ENCODE assay signal across 9 cellular contexts in genomic region chr11:69010361-69010891, GRCh38. TPM values are rescaled to one million over a fixed set of nuclear protein-coding genes. Genes with fewer than 3 reads are reported as not detected.
DNase-seq lines count a peak whose midpoint lies in the region; ATAC-seq and TF ChIP-seq lines count a peak whose summit lies in the region.
"Had no signal": no experiment of that assay in that cellular context is flagged by ENCODE, and none has a peak within 500 bp of the region (broad histone marks: within the 10 kb centered on the region; RNA-seq: fewer than 3 reads in every experiment).

No MANE protein-coding gene starts in this region.

- POLR2A ChIA-PET in HCT116 (lab: Charles Lee), result interaction anchor here (1.4 to 2.1 kb wide), 2 partner anchors 25 to 34 kb away, joined by 5 to 8 read pairs; no protein-coding TSS in a partner anchor

- H3K4me3 ChIP-seq in HCT116 (replicated peaks in 1 of 2; ENCODE audit: low read depth in 1 of 2, low read length in 2 of 2), result peak overlapping the region; percentile 39 to 54
- H3K4me3 ChIP-seq in iPS-18a (ENCODE audit: low read length), result peak overlapping the region; percentile 51
- H3K4me3 ChIP-seq in subcutaneous abdominal adipose tissue (ENCODE audit: low read depth in 1 of 5, low read length in 5 of 5), result peak overlapping the region; percentile 5 to 69 (median 63)

- no peaks in the 10 kb centered on the region for H3K36me3 ChIP-seq in HCT116 (ENCODE audit: control insufficient read depth in 1 of 2, insufficient read depth in 2 of 2, low read length in 2 of 2)
- H3K36me3 ChIP-seq in iPS-18a (ENCODE audit: control insufficient read depth, low read depth, low read length), result no peaks in the 10 kb centered on the region
- H3K36me3 ChIP-seq in subcutaneous abdominal adipose tissue (ENCODE audit: control insufficient read depth in 5 of 5, insufficient read depth in 5 of 5, low read length in 5 of 5), result peaks cover 0 to 7% (median 2%) of the 10 kb centered on the region in 5 donors

- H4K20me1 ChIP-seq in HCT116 (ENCODE audit: insufficient read depth), result no peaks in the 10 kb centered on the region

- no peak for TF ChIP-seq RAD21 in HCT116 (IDR thresholded peaks at IDR 0.05; ENCODE audit: low read depth)

- peak; percentile 16 for ATAC-seq in HCT116
- ATAC-seq in GM21619 (IDR thresholded peaks at IDR 0.05; ENCODE audit: unreplicated experiment), result no peak
- ATAC-seq in activated naive CD8-positive, alpha-beta T cell treated with anti-CD3 and anti-CD28 coated beads, Interleukin-2, amount 50 U/mL, for 24 hours, result no peak
- ATAC-seq in HG02610 (IDR thresholded peaks at IDR 0.05; ENCODE audit: unreplicated experiment), result no peak

- H3K4me1 ChIP-seq in HCT116 (ENCODE audit: control insufficient read depth in 1 of 2, insufficient read depth in 2 of 2, low read length in 2 of 2) (peaks cover 38 to 50% of the 10 kb centered on the region in 2 experiments), iPS-18a (ENCODE audit: control insufficient read depth, low read depth, low read length) (peaks cover 32% of the 10 kb centered on the region), subcutaneous abdominal adipose tissue (ENCODE audit: control insufficient read depth in 5 of 5, insufficient read depth in 5 of 5, low read length in 5 of 5) (peaks cover 8 to 80% (median 72%) of the 10 kb centered on the region in 5 donors)

- no peak overlapping the region for H2AFZ ChIP-seq in HCT116 (ENCODE audit: low read depth, low read length, poor library complexity, severe bottlenecking)

- H3K27me3 ChIP-seq in HCT116 (ENCODE audit: insufficient read depth, low read length) (no peaks in the 10 kb centered on the region), iPS-18a (ENCODE audit: control insufficient read depth, insufficient read depth, low read length) (peaks cover 25% of the 10 kb centered on the region), subcutaneous abdominal adipose tissue (ENCODE audit: control insufficient read depth in 5 of 5, insufficient read depth in 4 of 5, low read length in 5 of 5) (peaks cover 3 to 54% (median 7%) of the 10 kb centered on the region in 5 donors)

- H3K27ac ChIP-seq in HCT116 (ENCODE audit: low read depth, low read length) (peak overlapping the region; percentile 66), iPS-18a (ENCODE audit: low read length) (no peak overlapping the region), subcutaneous abdominal adipose tissue (ENCODE audit: low read depth, low read length) (peak overlapping the region; percentile 60)

- no peaks in the 10 kb centered on the region for H3K36me3 Mint-ChIP-seq in activated naive CD8-positive, alpha-beta T cell treated with anti-CD3 and anti-CD28 coated beads, Interleukin-2, amount 50 U/mL, for 24 hours (ENCODE audit: low read depth)

- no peak for TF ChIP-seq CTCF in HCT116 (IDR thresholded peaks at IDR 0.05 in 2 of 3, conservative IDR thresholded peaks at IDR 0.05 in 1 of 3; ENCODE audit: borderline replicate concordance in 1 of 3, insufficient read depth in 1 of 3, low read depth in 2 of 3, low read length in 2 of 3)

- DNase-seq in HCT116 (ENCODE audit: low read depth, low spot score) (no peak), astrocyte of the hippocampus (ENCODE audit: low read depth, low spot score) (peak; percentile 31), glomerular visceral epithelial cell (ENCODE audit: extremely low spot score) (no peak)
- DNase-seq in activated naive CD8-positive, alpha-beta T cell treated with anti-CD3 and anti-CD28 coated beads, Interleukin-2, amount 50 U/mL, for 24 hours, result no peak

- no peaks in the 10 kb centered on the region for H3K79me2 ChIP-seq in HCT116 (ENCODE audit: insufficient read depth, low read length)

- H3K27me3 Mint-ChIP-seq in activated naive CD8-positive, alpha-beta T cell treated with anti-CD3 and anti-CD28 coated beads, Interleukin-2, amount 50 U/mL, for 24 hours, result peaks cover 29% of the 10 kb centered on the region

- intact Hi-C loops in HCT116 (cut with micrococcal nuclease), result no loop called here

- H3K9me3 Mint-ChIP-seq in activated naive CD8-positive, alpha-beta T cell treated with anti-CD3 and anti-CD28 coated beads, Interleukin-2, amount 50 U/mL, for 24 hours, result no peaks in the 10 kb centered on the region

- BruUV-seq in HCT116 (replicated peaks; lab: Mats Ljungman, UMichigan), result no TSS peak

- H3K9me3 ChIP-seq in HCT116 (ENCODE audit: control insufficient read depth in 1 of 2, insufficient read depth in 1 of 2, low read depth in 1 of 2, low read length in 2 of 2) (no peaks in the 10 kb centered on the region), iPS-18a (ENCODE audit: control insufficient read depth, low read depth, low read length) (no peaks in the 10 kb centered on the region), subcutaneous abdominal adipose tissue (ENCODE audit: control insufficient read depth in 5 of 5, low read length in 5 of 5) (no peaks in the 10 kb centered on the region)

- no peak for TF ChIP-seq POLR2A in HCT116 (IDR thresholded peaks at IDR 0.05; ENCODE audit: borderline replicate concordance, extremely low read depth, insufficient read depth, insufficient read length)

- peak overlapping the region; percentile 69 for H3K9ac ChIP-seq in HCT116 (ENCODE audit: low read length)
- H3K9ac ChIP-seq in iPS-18a (ENCODE audit: low read length), result no peak overlapping the region
- peak overlapping the region in 3 of 5 donors; percentile 20 to 51 (median 23) for H3K9ac ChIP-seq in subcutaneous abdominal adipose tissue (ENCODE audit: low read length in 5 of 5)

- no peak overlapping the region for H3K4me3 Mint-ChIP-seq in activated naive CD8-positive, alpha-beta T cell treated with anti-CD3 and anti-CD28 coated beads, Interleukin-2, amount 50 U/mL, for 24 hours
- H3K4me3 Mint-ChIP-seq: activated CD4-positive, alpha-beta T cell treated with anti-CD3 and anti-CD28 coated beads for 36 hours had no signal

- peaks cover 2% of the 10 kb centered on the region for H3K4me1 Mint-ChIP-seq in activated naive CD8-positive, alpha-beta T cell treated with anti-CD3 and anti-CD28 coated beads, Interleukin-2, amount 50 U/mL, for 24 hours
- H3K4me1 Mint-ChIP-seq: activated CD4-positive, alpha-beta T cell treated with anti-CD3 and anti-CD28 coated beads for 36 hours had no signal

- H3K9me2 ChIP-seq in HCT116 (ENCODE audit: insufficient read depth), result no peaks in the 10 kb centered on the region

- H3K27ac Mint-ChIP-seq in activated naive CD8-positive, alpha-beta T cell treated with anti-CD3 and anti-CD28 coated beads, Interleukin-2, amount 50 U/mL, for 24 hours, result no peak overlapping the region
- H3K27ac Mint-ChIP-seq: activated CD4-positive, alpha-beta T cell treated with anti-CD3 and anti-CD28 coated beads for 36 hours had no signal

- CTCF ChIA-PET in HCT116 (lab: Charles Lee), result interaction anchor here (1.2 to 1.4 kb wide), 3 partner anchors 9 to 55 kb away, joined by 5 to 6 read pairs (median 5); no protein-coding TSS in a partner anchor

- H3K4me2 ChIP-seq in HCT116 (ENCODE audit: low read length), result peak overlapping the region; percentile 78

- RAD21 ChIA-PET in HCT116 (lab: Charles Lee; ENCODE audit: low non-redundant PET in 1 of 2, low total read pairs in 2 of 2, uncharacterized antibody in 2 of 2, unreplicated experiment in 2 of 2), result no interaction called here

TF ChIP-seq in HCT116, 20 proteins besides CTCF, POLR2A, EP300 and RAD21:
- no peak for TF ChIP-seq EGR1 (IDR thresholded peaks at IDR 0.05; ENCODE audit: low read depth)
- no peak for TF ChIP-seq FOSL1 (IDR thresholded peaks at IDR 0.05; ENCODE audit: low read depth)
- TF ChIP-seq, protein P1, sequence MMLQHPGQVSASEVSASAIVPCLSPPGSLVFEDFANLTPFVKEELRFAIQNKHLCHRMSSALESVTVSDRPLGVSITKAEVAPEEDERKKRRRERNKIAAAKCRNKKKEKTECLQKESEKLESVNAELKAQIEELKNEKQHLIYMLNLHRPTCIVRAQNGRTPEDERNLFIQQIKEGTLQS (IDR thresholded peaks at IDR 0.05), result no peak
- TF ChIP-seq SIN3A (IDR thresholded peaks at IDR 0.05; ENCODE audit: low read depth), result no peak
- TF ChIP-seq ZFX (IDR thresholded peaks at IDR 0.05), result no peak
- TF ChIP-seq SP1 (IDR thresholded peaks at IDR 0.05; ENCODE audit: low read depth), result no peak
TF ChIP-seq in HCT116: peak in this region for 0.

RNA-seq across cellular contexts. Expression of gene MRGPRF, which starts 2.6 kb away (rescaled TPM):
- total RNA-seq in HCT116 (2021; ENCODE audit: unreplicated experiment), result 0.76 TPM
- polyA plus RNA-seq in HCT116 (2012), result 0.41 and 0.52 TPM in 2 replicates
- total RNA-seq: activated CD4-positive, alpha-beta T cell treated with anti-CD3 and anti-CD28 coated beads for 36 hours had no signal

RNA-seq across cellular contexts. Expression of gene MRGPRD, which starts 29.6 kb away (rescaled TPM):
- total RNA-seq in HCT116 (2021; ENCODE audit: unreplicated experiment), result not detected
- not detected in 2 replicates for polyA plus RNA-seq in HCT116 (2012)
- total RNA-seq: activated CD4-positive, alpha-beta T cell treated with anti-CD3 and anti-CD28 coated beads for 36 hours had no signal

RNA-seq across cellular contexts. Expression of gene TPCN2, which starts 38.3 kb away (rescaled TPM):
- total RNA-seq in HCT116 (2021; ENCODE audit: unreplicated experiment), result 15.2 TPM
- 7.1 and 7.8 TPM in 2 replicates for polyA plus RNA-seq in HCT116 (2012)
